In genomic region chr12:8033153-8034044, GRCh38 we compare ENCODE assay signal across 1 cellular context.
TF ChIP-seq lines count a peak whose summit lies in the region.

No MANE protein-coding gene starts in this region.

TF ChIP-seq in K562, 482 proteins besides CTCF, POLR2A, EP300 and RAD21 (continued from another document and continues in another):
- TF ChIP-seq, protein P1, sequence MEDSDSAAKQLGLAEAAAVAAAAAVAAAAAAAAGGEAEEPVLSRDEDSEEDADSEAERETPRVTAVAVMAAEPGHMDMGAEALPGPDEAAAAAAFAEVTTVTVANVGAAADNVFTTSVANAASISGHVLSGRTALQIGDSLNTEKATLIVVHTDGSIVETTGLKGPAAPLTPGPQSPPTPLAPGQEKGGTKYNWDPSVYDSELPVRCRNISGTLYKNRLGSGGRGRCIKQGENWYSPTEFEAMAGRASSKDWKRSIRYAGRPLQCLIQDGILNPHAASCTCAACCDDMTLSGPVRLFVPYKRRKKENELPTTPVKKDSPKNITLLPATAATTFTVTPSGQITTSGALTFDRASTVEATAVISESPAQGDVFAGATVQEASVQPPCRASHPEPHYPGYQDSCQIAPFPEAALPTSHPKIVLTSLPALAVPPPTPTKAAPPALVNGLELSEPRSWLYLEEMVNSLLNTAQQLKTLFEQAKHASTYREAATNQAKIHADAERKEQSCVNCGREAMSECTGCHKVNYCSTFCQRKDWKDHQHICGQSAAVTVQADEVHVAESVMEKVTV (CRISPR knock-in tag; IDR thresholded peaks at IDR 0.05), result no peak
- TF ChIP-seq, protein P2, sequence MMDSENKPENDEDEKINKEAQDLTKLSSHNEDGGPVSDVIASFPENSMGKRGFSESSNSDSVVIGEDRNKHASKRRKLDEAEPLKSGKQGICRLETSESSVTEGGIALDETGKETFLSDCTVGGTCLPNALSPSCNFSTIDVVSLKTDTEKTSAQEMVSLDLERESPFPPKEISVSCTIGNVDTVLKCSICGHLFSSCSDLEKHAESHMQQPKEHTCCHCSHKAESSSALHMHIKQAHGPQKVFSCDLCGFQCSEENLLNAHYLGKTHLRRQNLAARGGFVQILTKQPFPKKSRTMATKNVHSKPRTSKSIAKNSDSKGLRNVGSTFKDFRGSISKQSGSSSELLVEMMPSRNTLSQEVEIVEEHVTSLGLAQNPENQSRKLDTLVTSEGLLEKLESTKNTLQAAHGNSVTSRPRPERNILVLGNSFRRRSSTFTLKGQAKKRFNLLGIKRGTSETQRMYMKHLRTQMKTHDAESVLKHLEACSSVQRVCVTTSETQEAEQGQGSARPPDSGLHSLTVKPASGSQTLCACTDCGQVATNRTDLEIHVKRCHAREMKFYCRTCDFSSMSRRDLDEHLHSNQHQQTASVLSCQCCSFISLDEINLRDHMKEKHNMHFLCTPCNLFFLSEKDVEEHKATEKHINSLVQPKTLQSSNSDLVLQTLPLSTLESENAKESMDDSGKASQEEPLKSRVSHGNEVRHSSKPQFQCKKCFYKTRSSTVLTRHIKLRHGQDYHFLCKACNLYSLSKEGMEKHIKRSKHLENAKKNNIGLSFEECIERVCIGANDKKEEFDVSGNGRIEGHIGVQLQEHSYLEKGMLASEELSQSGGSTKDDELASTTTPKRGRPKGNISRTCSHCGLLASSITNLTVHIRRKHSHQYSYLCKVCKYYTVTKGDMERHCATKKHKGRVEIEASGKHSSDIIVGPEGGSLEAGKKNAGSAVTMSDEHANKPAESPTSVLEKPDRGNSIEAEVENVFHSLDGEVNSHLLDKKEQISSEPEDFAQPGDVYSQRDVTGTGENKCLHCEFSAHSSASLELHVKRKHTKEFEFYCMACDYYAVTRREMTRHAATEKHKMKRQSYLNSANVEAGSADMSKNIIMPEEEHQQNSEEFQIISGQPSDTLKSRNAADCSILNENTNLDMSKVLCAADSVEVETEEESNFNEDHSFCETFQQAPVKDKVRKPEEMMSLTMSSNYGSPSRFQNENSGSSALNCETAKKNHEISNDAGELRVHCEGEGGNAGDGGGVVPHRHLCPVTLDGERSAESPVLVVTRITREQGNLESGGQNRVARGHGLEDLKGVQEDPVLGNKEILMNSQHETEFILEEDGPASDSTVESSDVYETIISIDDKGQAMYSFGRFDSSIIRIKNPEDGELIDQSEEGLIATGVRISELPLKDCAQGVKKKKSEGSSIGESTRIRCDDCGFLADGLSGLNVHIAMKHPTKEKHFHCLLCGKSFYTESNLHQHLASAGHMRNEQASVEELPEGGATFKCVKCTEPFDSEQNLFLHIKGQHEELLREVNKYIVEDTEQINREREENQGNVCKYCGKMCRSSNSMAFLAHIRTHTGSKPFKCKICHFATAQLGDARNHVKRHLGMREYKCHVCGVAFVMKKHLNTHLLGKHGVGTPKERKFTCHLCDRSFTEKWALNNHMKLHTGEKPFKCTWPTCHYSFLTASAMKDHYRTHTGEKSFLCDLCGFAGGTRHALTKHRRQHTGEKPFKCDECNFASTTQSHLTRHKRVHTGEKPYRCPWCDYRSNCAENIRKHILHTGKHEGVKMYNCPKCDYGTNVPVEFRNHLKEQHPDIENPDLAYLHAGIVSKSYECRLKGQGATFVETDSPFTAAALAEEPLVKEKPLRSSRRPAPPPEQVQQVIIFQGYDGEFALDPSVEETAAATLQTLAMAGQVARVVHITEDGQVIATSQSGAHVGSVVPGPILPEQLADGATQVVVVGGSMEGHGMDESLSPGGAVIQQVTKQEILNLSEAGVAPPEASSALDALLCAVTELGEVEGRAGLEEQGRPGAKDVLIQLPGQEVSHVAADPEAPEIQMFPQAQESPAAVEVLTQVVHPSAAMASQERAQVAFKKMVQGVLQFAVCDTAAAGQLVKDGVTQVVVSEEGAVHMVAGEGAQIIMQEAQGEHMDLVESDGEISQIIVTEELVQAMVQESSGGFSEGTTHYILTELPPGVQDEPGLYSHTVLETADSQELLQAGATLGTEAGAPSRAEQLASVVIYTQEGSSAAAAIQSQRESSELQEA (IDR thresholded peaks at IDR 0.05; ENCODE audit: low read depth), result no peak
- TF ChIP-seq RBM25 (IDR thresholded peaks at IDR 0.05; ENCODE audit: low read depth, low read length, severe bottlenecking) (no peak), CBFA2T3 (IDR thresholded peaks at IDR 0.05) (peak; percentile 74), NR3C1 (CRISPR knock-in tag; IDR thresholded peaks at IDR 0.05) (no peak), HNRNPL (IDR thresholded peaks at IDR 0.05; ENCODE audit: low read depth, low read length) (no peak), ZNF146 (CRISPR knock-in tag; IDR thresholded peaks at IDR 0.05; ENCODE audit: unreplicated experiment) (no peak), MCM5 (IDR thresholded peaks at IDR 0.05; ENCODE audit: low read depth) (no peak), ZFP36 (IDR thresholded peaks at IDR 0.05; ENCODE audit: low read depth, low read length, partially characterized antibody) (no peak), KAT2B (IDR thresholded peaks at IDR 0.05; ENCODE audit: low read depth, low read length) (no peak), HNRNPH1 (optimal IDR thresholded peaks at IDR 0.05; ENCODE audit: low read depth, low read length) (no peak), HIVEP1 (CRISPR knock-in tag; IDR thresholded peaks at IDR 0.05) (no peak), ARID1B (IDR thresholded peaks at IDR 0.05) (peak; percentile 52), SLC30A9 (CRISPR knock-in tag; IDR thresholded peaks at IDR 0.05) (no peak), CHD2 (IDR thresholded peaks at IDR 0.05; ENCODE audit: low read depth, low read length) (peak; percentile 19; the same call in 1 of the 2 replicates), PCBP1 (IDR thresholded peaks at IDR 0.05; ENCODE audit: low read depth, low read length, poor library complexity, severe bottlenecking) (no peak), CXXC5 (CRISPR knock-in tag; IDR thresholded peaks at IDR 0.05) (no peak), MCM2 (IDR thresholded peaks at IDR 0.05; ENCODE audit: low read depth) (no peak), POLR2AphosphoS5 (IDR thresholded peaks at IDR 0.05; ENCODE audit: control insufficient read depth, insufficient read depth, low read depth, low read length) (peak; percentile 47), PRPF4 (IDR thresholded peaks at IDR 0.05; ENCODE audit: insufficient read depth, low read depth, low read length, poor library complexity, severe bottlenecking) (no peak), MIER1 (IDR thresholded peaks at IDR 0.05; ENCODE audit: low read depth) (no peak), ZNF41 (CRISPR knock-in tag; conservative IDR thresholded peaks at IDR 0.05) (no peak), TARDBP (IDR thresholded peaks at IDR 0.05) (no peak)
- TF ChIP-seq, protein P3, sequence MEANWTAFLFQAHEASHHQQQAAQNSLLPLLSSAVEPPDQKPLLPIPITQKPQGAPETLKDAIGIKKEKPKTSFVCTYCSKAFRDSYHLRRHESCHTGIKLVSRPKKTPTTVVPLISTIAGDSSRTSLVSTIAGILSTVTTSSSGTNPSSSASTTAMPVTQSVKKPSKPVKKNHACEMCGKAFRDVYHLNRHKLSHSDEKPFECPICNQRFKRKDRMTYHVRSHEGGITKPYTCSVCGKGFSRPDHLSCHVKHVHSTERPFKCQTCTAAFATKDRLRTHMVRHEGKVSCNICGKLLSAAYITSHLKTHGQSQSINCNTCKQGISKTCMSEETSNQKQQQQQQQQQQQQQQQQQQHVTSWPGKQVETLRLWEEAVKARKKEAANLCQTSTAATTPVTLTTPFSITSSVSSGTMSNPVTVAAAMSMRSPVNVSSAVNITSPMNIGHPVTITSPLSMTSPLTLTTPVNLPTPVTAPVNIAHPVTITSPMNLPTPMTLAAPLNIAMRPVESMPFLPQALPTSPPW (CRISPR knock-in tag; IDR thresholded peaks at IDR 0.05), result peak; percentile 73
- TF ChIP-seq, protein P4, sequence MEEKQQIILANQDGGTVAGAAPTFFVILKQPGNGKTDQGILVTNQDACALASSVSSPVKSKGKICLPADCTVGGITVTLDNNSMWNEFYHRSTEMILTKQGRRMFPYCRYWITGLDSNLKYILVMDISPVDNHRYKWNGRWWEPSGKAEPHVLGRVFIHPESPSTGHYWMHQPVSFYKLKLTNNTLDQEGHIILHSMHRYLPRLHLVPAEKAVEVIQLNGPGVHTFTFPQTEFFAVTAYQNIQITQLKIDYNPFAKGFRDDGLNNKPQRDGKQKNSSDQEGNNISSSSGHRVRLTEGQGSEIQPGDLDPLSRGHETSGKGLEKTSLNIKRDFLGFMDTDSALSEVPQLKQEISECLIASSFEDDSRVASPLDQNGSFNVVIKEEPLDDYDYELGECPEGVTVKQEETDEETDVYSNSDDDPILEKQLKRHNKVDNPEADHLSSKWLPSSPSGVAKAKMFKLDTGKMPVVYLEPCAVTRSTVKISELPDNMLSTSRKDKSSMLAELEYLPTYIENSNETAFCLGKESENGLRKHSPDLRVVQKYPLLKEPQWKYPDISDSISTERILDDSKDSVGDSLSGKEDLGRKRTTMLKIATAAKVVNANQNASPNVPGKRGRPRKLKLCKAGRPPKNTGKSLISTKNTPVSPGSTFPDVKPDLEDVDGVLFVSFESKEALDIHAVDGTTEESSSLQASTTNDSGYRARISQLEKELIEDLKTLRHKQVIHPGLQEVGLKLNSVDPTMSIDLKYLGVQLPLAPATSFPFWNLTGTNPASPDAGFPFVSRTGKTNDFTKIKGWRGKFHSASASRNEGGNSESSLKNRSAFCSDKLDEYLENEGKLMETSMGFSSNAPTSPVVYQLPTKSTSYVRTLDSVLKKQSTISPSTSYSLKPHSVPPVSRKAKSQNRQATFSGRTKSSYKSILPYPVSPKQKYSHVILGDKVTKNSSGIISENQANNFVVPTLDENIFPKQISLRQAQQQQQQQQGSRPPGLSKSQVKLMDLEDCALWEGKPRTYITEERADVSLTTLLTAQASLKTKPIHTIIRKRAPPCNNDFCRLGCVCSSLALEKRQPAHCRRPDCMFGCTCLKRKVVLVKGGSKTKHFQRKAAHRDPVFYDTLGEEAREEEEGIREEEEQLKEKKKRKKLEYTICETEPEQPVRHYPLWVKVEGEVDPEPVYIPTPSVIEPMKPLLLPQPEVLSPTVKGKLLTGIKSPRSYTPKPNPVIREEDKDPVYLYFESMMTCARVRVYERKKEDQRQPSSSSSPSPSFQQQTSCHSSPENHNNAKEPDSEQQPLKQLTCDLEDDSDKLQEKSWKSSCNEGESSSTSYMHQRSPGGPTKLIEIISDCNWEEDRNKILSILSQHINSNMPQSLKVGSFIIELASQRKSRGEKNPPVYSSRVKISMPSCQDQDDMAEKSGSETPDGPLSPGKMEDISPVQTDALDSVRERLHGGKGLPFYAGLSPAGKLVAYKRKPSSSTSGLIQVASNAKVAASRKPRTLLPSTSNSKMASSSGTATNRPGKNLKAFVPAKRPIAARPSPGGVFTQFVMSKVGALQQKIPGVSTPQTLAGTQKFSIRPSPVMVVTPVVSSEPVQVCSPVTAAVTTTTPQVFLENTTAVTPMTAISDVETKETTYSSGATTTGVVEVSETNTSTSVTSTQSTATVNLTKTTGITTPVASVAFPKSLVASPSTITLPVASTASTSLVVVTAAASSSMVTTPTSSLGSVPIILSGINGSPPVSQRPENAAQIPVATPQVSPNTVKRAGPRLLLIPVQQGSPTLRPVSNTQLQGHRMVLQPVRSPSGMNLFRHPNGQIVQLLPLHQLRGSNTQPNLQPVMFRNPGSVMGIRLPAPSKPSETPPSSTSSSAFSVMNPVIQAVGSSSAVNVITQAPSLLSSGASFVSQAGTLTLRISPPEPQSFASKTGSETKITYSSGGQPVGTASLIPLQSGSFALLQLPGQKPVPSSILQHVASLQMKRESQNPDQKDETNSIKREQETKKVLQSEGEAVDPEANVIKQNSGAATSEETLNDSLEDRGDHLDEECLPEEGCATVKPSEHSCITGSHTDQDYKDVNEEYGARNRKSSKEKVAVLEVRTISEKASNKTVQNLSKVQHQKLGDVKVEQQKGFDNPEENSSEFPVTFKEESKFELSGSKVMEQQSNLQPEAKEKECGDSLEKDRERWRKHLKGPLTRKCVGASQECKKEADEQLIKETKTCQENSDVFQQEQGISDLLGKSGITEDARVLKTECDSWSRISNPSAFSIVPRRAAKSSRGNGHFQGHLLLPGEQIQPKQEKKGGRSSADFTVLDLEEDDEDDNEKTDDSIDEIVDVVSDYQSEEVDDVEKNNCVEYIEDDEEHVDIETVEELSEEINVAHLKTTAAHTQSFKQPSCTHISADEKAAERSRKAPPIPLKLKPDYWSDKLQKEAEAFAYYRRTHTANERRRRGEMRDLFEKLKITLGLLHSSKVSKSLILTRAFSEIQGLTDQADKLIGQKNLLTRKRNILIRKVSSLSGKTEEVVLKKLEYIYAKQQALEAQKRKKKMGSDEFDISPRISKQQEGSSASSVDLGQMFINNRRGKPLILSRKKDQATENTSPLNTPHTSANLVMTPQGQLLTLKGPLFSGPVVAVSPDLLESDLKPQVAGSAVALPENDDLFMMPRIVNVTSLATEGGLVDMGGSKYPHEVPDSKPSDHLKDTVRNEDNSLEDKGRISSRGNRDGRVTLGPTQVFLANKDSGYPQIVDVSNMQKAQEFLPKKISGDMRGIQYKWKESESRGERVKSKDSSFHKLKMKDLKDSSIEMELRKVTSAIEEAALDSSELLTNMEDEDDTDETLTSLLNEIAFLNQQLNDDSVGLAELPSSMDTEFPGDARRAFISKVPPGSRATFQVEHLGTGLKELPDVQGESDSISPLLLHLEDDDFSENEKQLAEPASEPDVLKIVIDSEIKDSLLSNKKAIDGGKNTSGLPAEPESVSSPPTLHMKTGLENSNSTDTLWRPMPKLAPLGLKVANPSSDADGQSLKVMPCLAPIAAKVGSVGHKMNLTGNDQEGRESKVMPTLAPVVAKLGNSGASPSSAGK (IDR thresholded peaks at IDR 0.05), result no peak
- TF ChIP-seq, protein P5, sequence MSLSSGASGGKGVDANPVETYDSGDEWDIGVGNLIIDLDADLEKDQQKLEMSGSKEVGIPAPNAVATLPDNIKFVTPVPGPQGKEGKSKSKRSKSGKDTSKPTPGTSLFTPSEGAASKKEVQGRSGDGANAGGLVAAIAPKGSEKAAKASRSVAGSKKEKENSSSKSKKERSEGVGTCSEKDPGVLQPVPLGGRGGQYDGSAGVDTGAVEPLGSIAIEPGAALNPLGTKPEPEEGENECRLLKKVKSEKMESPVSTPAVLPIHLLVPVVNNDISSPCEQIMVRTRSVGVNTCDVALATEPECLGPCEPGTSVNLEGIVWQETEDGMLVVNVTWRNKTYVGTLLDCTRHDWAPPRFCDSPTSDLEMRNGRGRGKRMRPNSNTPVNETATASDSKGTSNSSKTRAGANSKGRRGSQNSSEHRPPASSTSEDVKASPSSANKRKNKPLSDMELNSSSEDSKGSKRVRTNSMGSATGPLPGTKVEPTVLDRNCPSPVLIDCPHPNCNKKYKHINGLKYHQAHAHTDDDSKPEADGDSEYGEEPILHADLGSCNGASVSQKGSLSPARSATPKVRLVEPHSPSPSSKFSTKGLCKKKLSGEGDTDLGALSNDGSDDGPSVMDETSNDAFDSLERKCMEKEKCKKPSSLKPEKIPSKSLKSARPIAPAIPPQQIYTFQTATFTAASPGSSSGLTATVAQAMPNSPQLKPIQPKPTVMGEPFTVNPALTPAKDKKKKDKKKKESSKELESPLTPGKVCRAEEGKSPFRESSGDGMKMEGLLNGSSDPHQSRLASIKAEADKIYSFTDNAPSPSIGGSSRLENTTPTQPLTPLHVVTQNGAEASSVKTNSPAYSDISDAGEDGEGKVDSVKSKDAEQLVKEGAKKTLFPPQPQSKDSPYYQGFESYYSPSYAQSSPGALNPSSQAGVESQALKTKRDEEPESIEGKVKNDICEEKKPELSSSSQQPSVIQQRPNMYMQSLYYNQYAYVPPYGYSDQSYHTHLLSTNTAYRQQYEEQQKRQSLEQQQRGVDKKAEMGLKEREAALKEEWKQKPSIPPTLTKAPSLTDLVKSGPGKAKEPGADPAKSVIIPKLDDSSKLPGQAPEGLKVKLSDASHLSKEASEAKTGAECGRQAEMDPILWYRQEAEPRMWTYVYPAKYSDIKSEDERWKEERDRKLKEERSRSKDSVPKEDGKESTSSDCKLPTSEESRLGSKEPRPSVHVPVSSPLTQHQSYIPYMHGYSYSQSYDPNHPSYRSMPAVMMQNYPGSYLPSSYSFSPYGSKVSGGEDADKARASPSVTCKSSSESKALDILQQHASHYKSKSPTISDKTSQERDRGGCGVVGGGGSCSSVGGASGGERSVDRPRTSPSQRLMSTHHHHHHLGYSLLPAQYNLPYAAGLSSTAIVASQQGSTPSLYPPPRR (CRISPR knock-in tag; IDR thresholded peaks at IDR 0.05; ENCODE audit: borderline replicate concordance), result no peak
